ENCODE assay signal across 8 cellular contexts in the genomic region with DNA sequence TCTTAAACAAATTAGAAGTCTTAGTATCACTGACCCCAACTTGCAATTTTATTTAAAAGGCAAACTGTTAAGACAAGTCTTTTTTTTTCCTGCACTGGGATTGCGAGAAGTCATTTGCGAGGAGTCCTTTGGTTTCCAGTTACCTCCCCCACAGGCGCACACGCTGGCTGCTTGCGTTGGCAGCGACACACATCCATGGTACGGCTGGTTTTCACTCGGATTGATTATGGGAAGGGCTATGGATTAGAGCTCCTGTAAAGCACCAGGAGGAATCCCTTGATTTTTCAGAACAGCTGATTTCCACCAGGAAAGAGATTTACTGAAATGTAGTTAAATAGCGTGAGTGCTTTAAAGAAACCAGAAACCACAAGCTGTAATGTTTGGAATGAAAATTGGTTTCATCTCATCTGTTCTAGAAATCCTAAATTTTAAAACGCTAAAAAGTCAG. TPM values are rescaled to one million over a fixed set of nuclear protein-coding genes. Genes with fewer than 3 reads are reported as not detected.
DNase-seq lines count a peak whose midpoint lies in the region; ATAC-seq, FAIRE-seq and TF ChIP-seq lines count a peak whose summit lies in the region.

No MANE protein-coding gene starts in this region.

- H3K27ac ChIP-seq in OCI-LY1 (ENCODE audit: low read depth, low read length, poor library complexity, severe bottlenecking), result no peak overlapping the region
- no peak overlapping the region for H3K27ac ChIP-seq in mesendoderm (ENCODE audit: low read depth, low read length)

- peak overlapping the region; percentile 55 for H3K18ac ChIP-seq in mesendoderm (ENCODE audit: low read length)

- no peaks in the 10 kb centered on the region for H3K79me1 ChIP-seq in mesendoderm (ENCODE audit: low read length)

- DNase-seq in NCI-H1417 (lab: John Stamatoyannopoulos, UW) (peak in 2 of 3 experiments; percentile 20 to 70), NCI-H1417 treated with DMSO at 0.1 percent for 48 hours (lab: John Stamatoyannopoulos, UW) (no peak), mesendoderm (peak; percentile 81), urothelium cell line (ENCODE audit: low spot score) (peak; percentile 63)
- DNase-seq in effector memory CD8-positive, alpha-beta T cell, result no peak

- H3K4me2 ChIP-seq in OCI-LY1 (ENCODE audit: low read length) (peak overlapping the region; percentile 56), mesendoderm (ENCODE audit: low read length) (peak overlapping the region; percentile 25)

- no peak overlapping the region for H2AFZ ChIP-seq in OCI-LY1 (ENCODE audit: low read length)

- no peaks in the 10 kb centered on the region for H3K79me2 ChIP-seq in OCI-LY1 (ENCODE audit: insufficient read depth, low read length)
- no peaks in the 10 kb centered on the region for H3K79me2 ChIP-seq in mesendoderm (ENCODE audit: control insufficient read depth, insufficient read depth, low read length)

- peak overlapping the region; percentile 30 to 45 for H3K4me3 Mint-ChIP-seq in effector memory CD8-positive, alpha-beta T cell

- H3K9me2 ChIP-seq in OCI-LY1 (ENCODE audit: low read depth, low read length), result no peaks in the 10 kb centered on the region

- H2BK5ac ChIP-seq in mesendoderm (ENCODE audit: low read length), result no peak overlapping the region

- no peaks in the 10 kb centered on the region for H3F3A ChIP-seq in OCI-LY1 (ENCODE audit: insufficient read depth, low read length)

- WGBS in mesendoderm (ENCODE audit: extremely low coverage, insufficient coverage, low lambda C conversion rate), result no CpG with 5 or more reads among the region's 10 CpGs

- H3K23ac ChIP-seq in mesendoderm (ENCODE audit: low read length), result no peak overlapping the region

- no peak overlapping the region for H3K27ac Mint-ChIP-seq in effector memory CD8-positive, alpha-beta T cell

- TF ChIP-seq CTCF in OCI-LY1 (IDR thresholded peaks at IDR 0.05; ENCODE audit: low read length), result no peak

- H3K4ac ChIP-seq in mesendoderm (ENCODE audit: low read depth, low read length), result no peak overlapping the region

- H4K5ac ChIP-seq in mesendoderm (ENCODE audit: low read length), result no peak overlapping the region

- no peak overlapping the region for H3K9ac ChIP-seq in OCI-LY1 (ENCODE audit: low read length)
- H3K9ac ChIP-seq in mesendoderm (ENCODE audit: low read length), result peak overlapping the region; percentile 72

- H3K4me1 ChIP-seq in OCI-LY1 (ENCODE audit: insufficient read depth, low read length, severe bottlenecking), result no peaks in the 10 kb centered on the region
- H3K4me1 ChIP-seq in mesendoderm (ENCODE audit: control insufficient read depth, low read depth, low read length), result peaks cover 3% of the 10 kb centered on the region

- H3K4me3 ChIP-seq in OCI-LY1 (ENCODE audit: low read depth, low read length, poor library complexity, severe bottlenecking) (peak overlapping the region; percentile 44), mesendoderm (ENCODE audit: low read length) (peak overlapping the region; percentile 29)

- H3K27me3 ChIP-seq in OCI-LY1 (ENCODE audit: insufficient read depth, low read length), result no peaks in the 10 kb centered on the region
- no peaks in the 10 kb centered on the region for H3K27me3 ChIP-seq in mesendoderm (ENCODE audit: insufficient read depth, low read length, poor library complexity)

- H3K27me3 Mint-ChIP-seq in effector memory CD8-positive, alpha-beta T cell, result peaks cover 53 to 56% of the 10 kb centered on the region in 2 donors

- H4K8ac ChIP-seq in mesendoderm (ENCODE audit: low read depth, low read length), result no peak overlapping the region

- ATAC-seq in effector memory CD8-positive, alpha-beta T cell (replicated peaks), result no peak
- no peak for ATAC-seq in GM19351 (IDR thresholded peaks at IDR 0.05; ENCODE audit: unreplicated experiment)
- no peak for ATAC-seq in HG02571 (IDR thresholded peaks at IDR 0.05; ENCODE audit: unreplicated experiment)

- no peak overlapping the region for H2AK5ac ChIP-seq in mesendoderm (ENCODE audit: low read length)

- peak overlapping the region; percentile 72 for H3K56ac ChIP-seq in mesendoderm (ENCODE audit: low read length)

- FAIRE-seq in urothelium cell line (lab: Jason Lieb, UNC), result no peak

- H3K36me3 Mint-ChIP-seq in effector memory CD8-positive, alpha-beta T cell (ENCODE audit: insufficient read depth), result peaks cover 6% of the 10 kb centered on the region

- no peaks in the 10 kb centered on the region for H4K20me1 ChIP-seq in OCI-LY1 (ENCODE audit: insufficient read depth, low read length)

- no peaks in the 10 kb centered on the region for H3K9me3 ChIP-seq in OCI-LY1 (ENCODE audit: low read length)

- H3K9me3 Mint-ChIP-seq in effector memory CD8-positive, alpha-beta T cell, result no peaks in the 10 kb centered on the region

- H3K4me1 Mint-ChIP-seq in effector memory CD8-positive, alpha-beta T cell (ENCODE audit: low read depth in 2 of 2), result peaks cover 7 to 10% of the 10 kb centered on the region in 2 donors

- H2BK15ac ChIP-seq in mesendoderm (replicated peaks; ENCODE audit: low read depth), result no peak overlapping the region

- H2BK120ac ChIP-seq in mesendoderm (ENCODE audit: low read depth, low read length), result no peak overlapping the region

- H3K36me3 ChIP-seq in OCI-LY1 (ENCODE audit: insufficient read depth, low read length), result no peaks in the 10 kb centered on the region
- H3K36me3 ChIP-seq in mesendoderm (ENCODE audit: control insufficient read depth, insufficient read depth, low read length), result no peaks in the 10 kb centered on the region

RNA-seq across cellular contexts. Expression of gene SLC1A3, which starts 0.7 kb away (rescaled TPM):
- 8.0 TPM for polyA plus RNA-seq in mesendoderm (2013, experiment 1 of 2)
- 8.5 TPM for polyA plus RNA-seq in mesendoderm (2013, experiment 2 of 2)

Comparison
In these comparisons a context has a peak if more than half of its experiments do, and no peak if none do; other contexts are left out.
1. DNase-seq: peak in NCI-H1417 (2 of 3), mesendoderm (single experiment) and urothelium cell line (single experiment); none in NCI-H1417 treated with DMSO at 0.1 percent for 48 hours (single experiment) and effector memory CD8-positive, alpha-beta T cell (0 of 3).